ENCODE assay signal across 15 cellular contexts in genomic region chr12:74043343-74043742, GRCh38.
DNase-seq lines count a peak whose midpoint lies in the region; ATAC-seq and TF ChIP-seq lines count a peak whose summit lies in the region.
"Had no signal": no experiment of that assay in that cellular context is flagged by ENCODE, and none has a peak within 500 bp of the region (broad histone marks: within the 10 kb centered on the region; RNA-seq: fewer than 3 reads in every experiment).

No MANE protein-coding gene starts in this region.

- DNase-seq in Caco-2 = peak in 1 of 2 experiments; percentile 72
- peak; percentile 71 for DNase-seq in NCI-H460 (ENCODE audit: extremely low read depth, low read depth)
- DNase-seq in mammary epithelial cell = peak; percentile 98
- DNase-seq in left lung = no peak
- no peak for DNase-seq in activated T-cell treated with anti-CD3 and anti-CD28 coated beads, Interleukin-2, amount 50 U/mL, for 24 hours
- no peak for DNase-seq in activated gamma-delta T cell treated with Interleukin-2 at 50 U/mL for 16 hours
- DNase-seq: activated CD8-positive, alpha-beta memory T cell treated with anti-CD3 and anti-CD28 coated beads, Interleukin-2, amount 50 U/mL, for 48 hours; anterior cingulate cortex; Kasumi-1; naive B cell; Peyer's patch had no signal

- peaks cover 33% of the 10 kb centered on the region for H3K4me1 Mint-ChIP-seq in Caco-2 (ENCODE audit: low read depth, unreplicated experiment)
- H3K4me1 Mint-ChIP-seq in activated T-cell treated with anti-CD3 and anti-CD28 coated beads, Interleukin-2, amount 50 U/mL, for 24 hours (ENCODE audit: low read depth) = no peaks in the 10 kb centered on the region
- H3K4me1 Mint-ChIP-seq: B cell, naive B cell had no signal

- H3K27me3 Mint-ChIP-seq in Caco-2 (ENCODE audit: insufficient read depth, unreplicated experiment) = no peaks in the 10 kb centered on the region
- H3K27me3 Mint-ChIP-seq in activated T-cell treated with anti-CD3 and anti-CD28 coated beads, Interleukin-2, amount 50 U/mL, for 24 hours = no peaks in the 10 kb centered on the region
- H3K27me3 Mint-ChIP-seq: B cell had no signal

- dilution Hi-C loops in mammary epithelial cell (cut with HindIII; ENCODE audit: low sequenced_read_pairs) = no loop called here

- H4K20me1 ChIP-seq in mammary epithelial cell (ENCODE audit: insufficient read depth, low read length) = no peaks in the 10 kb centered on the region

- peak overlapping the region; percentile 48 for H2AFZ ChIP-seq in mammary epithelial cell (ENCODE audit: low read depth, low read length)

- H3K4me3 Mint-ChIP-seq in Caco-2 (ENCODE audit: unreplicated experiment) = peak overlapping the region; percentile 42
- H3K4me3 Mint-ChIP-seq in activated T-cell treated with anti-CD3 and anti-CD28 coated beads, Interleukin-2, amount 50 U/mL, for 24 hours = no peak overlapping the region
- H3K4me3 Mint-ChIP-seq: B cell, naive B cell had no signal

- H3K27ac Mint-ChIP-seq in Caco-2 (ENCODE audit: unreplicated experiment) = peak overlapping the region; percentile 58
- H3K27ac Mint-ChIP-seq in activated T-cell treated with anti-CD3 and anti-CD28 coated beads, Interleukin-2, amount 50 U/mL, for 24 hours = no peak overlapping the region
- H3K27ac Mint-ChIP-seq: B cell, naive B cell had no signal

- in situ Hi-C loops in mammary epithelial cell (cut with MboI; ENCODE audit: low sequenced_read_pairs in 2 of 2) = no loop called here

- POLR2A ChIA-PET in Caco-2 (lab: Charles Lee) = no interaction called here

- H3K4me3 ChIP-seq in Caco-2 (ENCODE audit: low read depth, low read length) (no peak overlapping the region), mammary epithelial cell (replicated peaks in 1 of 3; ENCODE audit: insufficient read depth in 1 of 3, low read depth in 2 of 3, low read length in 3 of 3) (no peak overlapping the region), left lung (no peak overlapping the region)
- H3K4me3 ChIP-seq: Peyer's patch, vagina had no signal

- H3K4me1 ChIP-seq in Caco-2 (peaks cover 20% of the 10 kb centered on the region), mammary epithelial cell (ENCODE audit: insufficient read depth, low read length) (peaks cover 13% of the 10 kb centered on the region), left lung (no peaks in the 10 kb centered on the region)
- H3K4me1 ChIP-seq: Peyer's patch, vagina had no signal

- H3K36me3 ChIP-seq in Caco-2 (ENCODE audit: control insufficient read depth, insufficient read depth, low read length) (no peaks in the 10 kb centered on the region; the same call in 1 of the 2 replicates), mammary epithelial cell (ENCODE audit: insufficient read depth, low read length) (no peaks in the 10 kb centered on the region), left lung (no peaks in the 10 kb centered on the region)
- H3K36me3 ChIP-seq: Peyer's patch, vagina had no signal

- CTCF ChIA-PET in Caco-2 (lab: Charles Lee) = no interaction called here
- CTCF ChIA-PET in mammary epithelial cell (lab: Charles Lee; ENCODE audit: low non-redundant PET) = no interaction called here

- H3K9me3 ChIP-seq in Caco-2 = no peaks in the 10 kb centered on the region
- H3K9me3 ChIP-seq in mammary epithelial cell (replicated peaks; ENCODE audit: insufficient read depth, low read length) = no peaks in the 10 kb centered on the region
- H3K9me3 ChIP-seq in left lung = no peaks in the 10 kb centered on the region
- H3K9me3 ChIP-seq: Peyer's patch, vagina had no signal

- H3K27me3 ChIP-seq in Caco-2 (replicated peaks; ENCODE audit: control insufficient read depth, insufficient read depth, low read length) (no peaks in the 10 kb centered on the region), mammary epithelial cell (ENCODE audit: insufficient read depth, low read length) (no peaks in the 10 kb centered on the region), left lung (no peaks in the 10 kb centered on the region)
- H3K27me3 ChIP-seq: Peyer's patch, vagina had no signal

- H3K36me3 Mint-ChIP-seq in Caco-2 (ENCODE audit: insufficient read depth, unreplicated experiment) = peaks cover 10% of the 10 kb centered on the region
- H3K36me3 Mint-ChIP-seq in activated T-cell treated with anti-CD3 and anti-CD28 coated beads, Interleukin-2, amount 50 U/mL, for 24 hours (ENCODE audit: low read depth) = no peaks in the 10 kb centered on the region
- H3K36me3 Mint-ChIP-seq: naive B cell had no signal

- peaks cover 15% of the 10 kb centered on the region for H3K9me3 Mint-ChIP-seq in Caco-2 (ENCODE audit: unreplicated experiment)
- peaks cover 5% of the 10 kb centered on the region for H3K9me3 Mint-ChIP-seq in activated T-cell treated with anti-CD3 and anti-CD28 coated beads, Interleukin-2, amount 50 U/mL, for 24 hours

- TF ChIP-seq CTCF in Caco-2 (IDR thresholded peaks at IDR 0.05; ENCODE audit: insufficient read depth in 1 of 2, low read depth in 1 of 2, low read length in 1 of 2, severe bottlenecking in 1 of 2, unreplicated experiment in 1 of 2) (no peak), mammary epithelial cell (conservative IDR thresholded peaks at IDR 0.05 in 1 of 2, IDR thresholded peaks at IDR 0.05 in 1 of 2; ENCODE audit: extremely low read depth in 1 of 2, insufficient read depth in 1 of 2, low read depth in 1 of 2, low read length in 2 of 2) (no peak), left lung (IDR thresholded peaks at IDR 0.05) (no peak)

- ATAC-seq in left lung = peak; percentile 91
- ATAC-seq in GM21381 (IDR thresholded peaks at IDR 0.05; ENCODE audit: unreplicated experiment) = no peak
- ATAC-seq in GM19463 (IDR thresholded peaks at IDR 0.05; ENCODE audit: unreplicated experiment) = no peak

- BruUV-seq in Caco-2 (replicated peaks; lab: Mats Ljungman, UMichigan) (no TSS peak), mammary epithelial cell (replicated peaks; lab: Mats Ljungman, UMichigan) (no TSS peak)

- no peak overlapping the region for H3K9ac ChIP-seq in mammary epithelial cell (ENCODE audit: insufficient read depth, low read length)

- H3K27ac ChIP-seq in mammary epithelial cell (ENCODE audit: insufficient read depth, low read depth, low read length) = peak overlapping the region; percentile 89
- H3K27ac ChIP-seq in left lung = no peak overlapping the region
- H3K27ac ChIP-seq: Peyer's patch, vagina had no signal

- 0% methylated on average over 3 of the region's 3 CpGs for WGBS in mammary epithelial cell (ENCODE audit: low coverage, missing lambda C conversion rate)

- H3K79me2 ChIP-seq in mammary epithelial cell (ENCODE audit: insufficient read depth, low read length) = no peaks in the 10 kb centered on the region

- peak overlapping the region; percentile 55 for H3K4me2 ChIP-seq in mammary epithelial cell (ENCODE audit: insufficient read depth, low read depth, low read length)

- intact Hi-C loops in Caco-2 (cut with micrococcal nuclease; ENCODE audit: unreplicated experiment) = loop anchor here (1.0 to 10.0 kb wide), 4 partner anchors 13 to 284 kb away; no protein-coding TSS in a partner anchor
- intact Hi-C loops in mammary epithelial cell (cut with micrococcal nuclease) = no loop called here
- intact Hi-C loops in left lung (cut with DNase I) = no loop called here

Comparison
In these comparisons a context has a peak if more than half of its experiments do, and no peak if none do; other contexts are left out.
1. DNase-seq: peak in NCI-H460 (single experiment) and mammary epithelial cell (single experiment); none in left lung (0 of 2), activated T-cell treated with anti-CD3 and anti-CD28 coated beads, Interleukin-2, amount 50 U/mL, for 24 hours (single experiment) and activated gamma-delta T cell treated with Interleukin-2 at 50 U/mL for 16 hours (single experiment).